In the genomic region with DNA sequence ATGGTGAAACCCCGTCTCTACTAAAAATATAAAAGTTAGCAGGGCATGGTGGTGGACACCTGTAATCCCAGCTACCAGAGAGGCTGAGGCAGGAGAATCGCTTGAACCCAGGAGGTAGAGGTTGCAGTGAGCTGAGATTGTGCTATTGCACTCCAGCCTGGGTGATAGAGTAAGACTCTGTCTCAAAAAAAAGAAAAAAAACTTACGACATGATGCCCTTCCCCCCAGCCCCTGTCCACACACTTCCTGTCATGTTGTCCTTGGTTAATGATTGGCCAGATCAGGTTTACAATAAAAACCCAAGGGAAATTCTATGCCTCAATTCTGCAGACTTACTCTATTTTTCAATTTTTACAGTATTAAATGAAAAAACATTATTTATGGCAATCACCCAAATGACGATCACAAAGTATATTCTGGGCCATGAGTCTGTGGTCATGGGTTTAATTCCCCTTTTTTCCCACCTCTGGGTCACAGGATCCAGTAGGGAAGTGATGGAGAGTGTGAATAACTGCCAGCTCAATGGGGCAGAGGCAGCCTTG, we compare ENCODE assay signal across 9 cellular contexts.
DNase-seq lines count a peak whose midpoint lies in the region; ATAC-seq and TF ChIP-seq lines count a peak whose summit lies in the region.
"Had no signal": no experiment of that assay in that cellular context is flagged by ENCODE, and none has a peak within 500 bp of the region (broad histone marks: within the 10 kb centered on the region; RNA-seq: fewer than 3 reads in every experiment).

No MANE protein-coding gene starts in this region.

- no peak overlapping the region for H3K9ac ChIP-seq in OCI-LY3 (ENCODE audit: low read length)

- peak overlapping the region; percentile 69 for H3K4me3 Mint-ChIP-seq in memory B cell

- H3K36me3 Mint-ChIP-seq in memory B cell: peaks cover 16% of the 10 kb centered on the region

- H3K4me1 ChIP-seq in OCI-LY3 (ENCODE audit: low read length): peaks cover 12% of the 10 kb centered on the region

- peak overlapping the region; percentile 64 for H3K27ac Mint-ChIP-seq in memory B cell

- no peak overlapping the region for H3K27ac ChIP-seq in OCI-LY3 (ENCODE audit: low read length)

- peaks cover 18% of the 10 kb centered on the region for H3K4me1 Mint-ChIP-seq in memory B cell

- H3K36me3 ChIP-seq in OCI-LY3 (replicated peaks; ENCODE audit: low read depth, low read length): peaks cover 29% of the 10 kb centered on the region

- no peak for TF ChIP-seq CTCF in OCI-LY3 (IDR thresholded peaks at IDR 0.05; ENCODE audit: low read depth, low read length)
- no peak for TF ChIP-seq CTCF in GM13977 (IDR thresholded peaks at IDR 0.05; ENCODE audit: extremely low read depth, insufficient read depth, missing control alignments)

- peak; percentile 73 for DNase-seq in CD1c-positive myeloid dendritic cell (ENCODE audit: extremely low spot score)
- no peak for DNase-seq in memory B cell (ENCODE audit: low spot score in 2 of 2)
- DNase-seq in activated CD4-positive, alpha-beta T cell treated with anti-CD3 and anti-CD28 coated beads, Interleukin-2, amount 50 U/mL, for 4 hours: no peak
- no peak for DNase-seq in GM13977 (ENCODE audit: low spot score)
- DNase-seq in pons (ENCODE audit: low spot score): no peak
- DNase-seq: stimulated activated CD4-positive, alpha-beta T cell treated with anti-CD3 and anti-CD28 coated beads, Interleukin-2, amount 100 ng/mL, for 48 hours had no signal

- peaks cover 28% of the 10 kb centered on the region for H4K20me1 ChIP-seq in OCI-LY3 (ENCODE audit: insufficient read depth, low read length)

- H3K9me3 ChIP-seq in OCI-LY3 (ENCODE audit: insufficient read depth, low read length): no peaks in the 10 kb centered on the region

- H3K4me3 ChIP-seq in OCI-LY3 (ENCODE audit: low read length): no peak overlapping the region

- ATAC-seq in GM21619 (IDR thresholded peaks at IDR 0.05; ENCODE audit: unreplicated experiment) (peak; percentile 29), memory B cell (ENCODE audit: low read depth) (no peak), HG03025 (IDR thresholded peaks at IDR 0.05; ENCODE audit: low FRiP score, unreplicated experiment) (no peak)

- peaks cover 36% of the 10 kb centered on the region; the same call in 1 of the 2 replicates for H3K79me2 ChIP-seq in OCI-LY3 (ENCODE audit: low read length)

- no peaks in the 10 kb centered on the region for H3K9me3 Mint-ChIP-seq in memory B cell

- H3K27me3 ChIP-seq in OCI-LY3 (ENCODE audit: low read depth, low read length): no peaks in the 10 kb centered on the region

- H2AFZ ChIP-seq in OCI-LY3 (ENCODE audit: low read depth, low read length): no peak overlapping the region

- in situ Hi-C loops in GM13977 (cut with MboI; ENCODE audit: low pct_unique_long_range_greater_than_20kb, low sequenced_read_pairs, unreplicated experiment): no loop called here

- H3K4me2 ChIP-seq in OCI-LY3 (ENCODE audit: low read length): 0 out of 2 replicates have a peak overlapping the region, but pooled peaks have one; percentile 14

- no peaks in the 10 kb centered on the region for H3K27me3 Mint-ChIP-seq in memory B cell
